Comparison of ENCODE assay signal across 6 cellular contexts in the genomic region with DNA sequence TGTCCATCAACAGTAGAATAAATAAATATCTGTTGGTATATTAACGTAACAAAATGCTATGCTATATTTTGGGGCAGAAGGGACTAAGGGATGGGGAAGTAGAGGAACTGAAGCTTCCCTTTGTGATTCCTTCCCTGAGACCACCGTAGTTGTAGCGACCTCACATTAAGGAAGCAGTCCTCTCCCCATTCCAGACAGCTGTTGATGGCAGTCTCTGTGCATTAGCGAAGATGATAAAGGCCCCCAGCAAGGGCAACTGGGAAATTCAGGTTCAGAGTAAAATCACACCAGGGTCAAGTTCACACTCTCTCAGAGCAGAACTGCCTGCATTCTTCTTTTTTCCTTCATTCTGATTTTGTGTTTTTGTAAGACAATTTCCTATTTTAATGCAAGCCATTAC.
"Had no signal": no experiment of that assay in that cellular context is flagged by ENCODE, and none has a peak within 500 bp of the region (broad histone marks: within the 10 kb centered on the region; RNA-seq: fewer than 3 reads in every experiment).

No MANE protein-coding gene starts in this region.

- H3K27ac ChIP-seq: GM23248, HL-60 had no signal

- H3K4me3 ChIP-seq: GM23248 had no signal

- H3K36me3 Mint-ChIP-seq: IgD-negative memory B cell had no signal

- ATAC-seq: HepG2 had no signal

- H3K4me1 Mint-ChIP-seq: IgD-negative memory B cell had no signal

- H3K27ac Mint-ChIP-seq: H9 had no signal

- DNase-seq: GM23248, H9, HCEC 1CT had no signal

- H3K4me3 Mint-ChIP-seq: H9, IgD-negative memory B cell had no signal
